ENCODE assay signal across 8 cellular contexts in the genomic region with DNA sequence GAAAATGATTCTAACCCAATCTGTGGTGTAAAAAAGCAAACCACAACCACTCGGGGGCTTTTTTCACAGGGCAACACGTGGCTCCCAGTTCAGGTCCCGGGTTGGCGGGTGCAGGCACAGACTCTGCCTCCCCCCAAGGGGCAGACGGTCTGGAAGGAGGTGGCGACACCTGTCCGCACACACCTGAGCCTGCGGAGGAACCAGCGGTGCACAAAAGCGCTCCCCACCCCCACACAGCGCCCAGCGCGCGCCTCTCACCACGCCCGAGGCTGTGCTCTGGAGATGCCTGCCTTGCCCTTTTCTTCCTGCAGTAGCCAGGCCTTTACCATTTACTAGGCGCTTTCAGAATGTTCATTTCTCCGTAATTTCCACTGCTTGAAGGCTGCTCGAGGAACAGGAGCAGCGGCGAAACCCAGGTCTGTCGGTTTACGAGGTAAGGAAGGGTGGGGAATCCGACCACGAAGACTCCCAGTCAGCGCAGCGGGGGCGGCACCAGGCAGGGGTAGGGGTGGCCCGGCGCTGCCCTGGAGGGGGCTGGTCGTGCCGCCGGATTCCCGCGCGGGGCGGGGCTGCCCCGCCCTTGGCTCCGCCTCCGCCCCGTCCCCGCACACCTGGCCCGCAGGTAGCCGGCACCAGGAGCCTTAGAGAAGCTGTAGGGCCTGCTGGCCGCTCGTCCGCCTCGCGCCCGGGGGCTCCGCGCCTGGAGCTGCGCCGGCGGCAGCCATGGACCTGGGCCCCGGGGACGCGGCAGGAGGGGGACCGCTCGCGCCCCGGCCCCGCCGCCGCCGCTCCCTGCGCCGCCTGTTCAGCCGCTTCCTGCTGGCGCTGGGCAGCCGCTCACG. TPM values are rescaled to one million over a fixed set of nuclear protein-coding genes. Genes with fewer than 3 reads are reported as not detected.
DNase-seq lines count a peak whose midpoint lies in the region; ATAC-seq lines count a peak whose summit lies in the region.

A gene with protein sequence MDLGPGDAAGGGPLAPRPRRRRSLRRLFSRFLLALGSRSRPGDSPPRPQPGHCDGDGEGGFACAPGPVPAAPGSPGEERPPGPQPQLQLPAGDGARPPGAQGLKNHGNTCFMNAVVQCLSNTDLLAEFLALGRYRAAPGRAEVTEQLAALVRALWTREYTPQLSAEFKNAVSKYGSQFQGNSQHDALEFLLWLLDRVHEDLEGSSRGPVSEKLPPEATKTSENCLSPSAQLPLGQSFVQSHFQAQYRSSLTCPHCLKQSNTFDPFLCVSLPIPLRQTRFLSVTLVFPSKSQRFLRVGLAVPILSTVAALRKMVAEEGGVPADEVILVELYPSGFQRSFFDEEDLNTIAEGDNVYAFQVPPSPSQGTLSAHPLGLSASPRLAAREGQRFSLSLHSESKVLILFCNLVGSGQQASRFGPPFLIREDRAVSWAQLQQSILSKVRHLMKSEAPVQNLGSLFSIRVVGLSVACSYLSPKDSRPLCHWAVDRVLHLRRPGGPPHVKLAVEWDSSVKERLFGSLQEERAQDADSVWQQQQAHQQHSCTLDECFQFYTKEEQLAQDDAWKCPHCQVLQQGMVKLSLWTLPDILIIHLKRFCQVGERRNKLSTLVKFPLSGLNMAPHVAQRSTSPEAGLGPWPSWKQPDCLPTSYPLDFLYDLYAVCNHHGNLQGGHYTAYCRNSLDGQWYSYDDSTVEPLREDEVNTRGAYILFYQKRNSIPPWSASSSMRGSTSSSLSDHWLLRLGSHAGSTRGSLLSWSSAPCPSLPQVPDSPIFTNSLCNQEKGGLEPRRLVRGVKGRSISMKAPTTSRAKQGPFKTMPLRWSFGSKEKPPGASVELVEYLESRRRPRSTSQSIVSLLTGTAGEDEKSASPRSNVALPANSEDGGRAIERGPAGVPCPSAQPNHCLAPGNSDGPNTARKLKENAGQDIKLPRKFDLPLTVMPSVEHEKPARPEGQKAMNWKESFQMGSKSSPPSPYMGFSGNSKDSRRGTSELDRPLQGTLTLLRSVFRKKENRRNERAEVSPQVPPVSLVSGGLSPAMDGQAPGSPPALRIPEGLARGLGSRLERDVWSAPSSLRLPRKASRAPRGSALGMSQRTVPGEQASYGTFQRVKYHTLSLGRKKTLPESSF (plus strand): TSS at position 608 of the 842 bp plus-strand sequence. CDS start 116 bp downstream, at position 724.

- H3K36me3 Mint-ChIP-seq in activated naive CD8-positive, alpha-beta T cell treated with anti-CD3 and anti-CD28 coated beads, Interleukin-2, amount 10 ng/mL, durations not matched to agents 7 days and 5 days = no peaks in the 10 kb centered on the region

- H3K27ac Mint-ChIP-seq in activated naive CD8-positive, alpha-beta T cell treated with anti-CD3 and anti-CD28 coated beads, Interleukin-2, amount 10 ng/mL, durations not matched to agents 7 days and 5 days = no peak within 1 kb of the TSS

- no peaks in the 10 kb centered on the region for H3K36me3 ChIP-seq in skeletal muscle tissue (ENCODE audit: control insufficient read depth in 3 of 3, insufficient read depth in 3 of 3, low read length in 3 of 3)

- H3K9me3 Mint-ChIP-seq in activated naive CD8-positive, alpha-beta T cell treated with anti-CD3 and anti-CD28 coated beads, Interleukin-2, amount 10 ng/mL, durations not matched to agents 7 days and 5 days = no peaks in the 10 kb centered on the region

- H3K27ac ChIP-seq in skeletal muscle tissue (ENCODE audit: low read depth, low read length) = no peak within 1 kb of the TSS

- peak within 1 kb of the TSS; percentile 52 for H3K4me3 ChIP-seq in iPS-11a (ENCODE audit: low read depth, low read length)
- peak within 1 kb of the TSS; percentile 51 to 54 (median 54) for H3K4me3 ChIP-seq in skeletal muscle tissue (ENCODE audit: low read length in 3 of 3)

- no peaks in the 10 kb centered on the region for H3K9me3 ChIP-seq in skeletal muscle tissue (ENCODE audit: control insufficient read depth in 3 of 3, low read length in 3 of 3)

- POLR2A ChIA-PET in activated naive CD8-positive, alpha-beta T cell treated with anti-CD3 and anti-CD28 coated beads, Interleukin-2, amount 10 ng/mL, durations not matched to agents 7 days and 5 days (lab: Charles Lee) = no interaction called here

- peak; percentile 70 for ATAC-seq in activated naive CD8-positive, alpha-beta T cell treated with anti-CD3 and anti-CD28 coated beads, Interleukin-2, amount 10 ng/mL, durations not matched to agents 7 days and 5 days (ENCODE audit: low read depth)
- no peak for ATAC-seq in HG03159 (IDR thresholded peaks at IDR 0.05; ENCODE audit: unreplicated experiment)

- H3K9ac ChIP-seq in skeletal muscle tissue (ENCODE audit: low read depth in 1 of 3, low read length in 3 of 3) = peak within 1 kb of the TSS in 1 of 3 donors; percentile 38

- H3K27me3 ChIP-seq in skeletal muscle tissue (ENCODE audit: control insufficient read depth in 3 of 3, insufficient read depth in 3 of 3, low read length in 3 of 3) = peaks cover 29 to 35% (median 34%) of the 10 kb centered on the region in 3 donors

- peaks cover 12 to 17% (median 15%) of the 10 kb centered on the region in 3 donors for H3K4me1 ChIP-seq in skeletal muscle tissue (ENCODE audit: control insufficient read depth in 3 of 3, insufficient read depth in 3 of 3, low read length in 3 of 3)

- peak; percentile 39 for DNase-seq in stimulated activated CD4-positive, alpha-beta T cell treated with anti-CD3 and anti-CD28 coated beads, Interleukin-15, amount 100 ng/mL, for 24 hours
- no peak for DNase-seq in stimulated activated CD4-positive, alpha-beta T cell treated with anti-CD3 and anti-CD28 coated beads, Interleukin-2, amount 100 ng/mL, for 48 hours
- DNase-seq in NCI-H510A treated with DMSO at 0.1 percent for 48 hours (lab: John Stamatoyannopoulos, UW) (peak; percentile 84), NCI-H128 (lab: John Stamatoyannopoulos, UW; ENCODE audit: unreplicated experiment) (no peak)
- peak; percentile 53 for DNase-seq in activated naive CD8-positive, alpha-beta T cell treated with anti-CD3 and anti-CD28 coated beads, Interleukin-2, amount 10 ng/mL, durations not matched to agents 7 days and 5 days

- H3K4me3 Mint-ChIP-seq in activated naive CD8-positive, alpha-beta T cell treated with anti-CD3 and anti-CD28 coated beads, Interleukin-2, amount 10 ng/mL, durations not matched to agents 7 days and 5 days = peak within 1 kb of the TSS; percentile 80

- H3K27me3 Mint-ChIP-seq in activated naive CD8-positive, alpha-beta T cell treated with anti-CD3 and anti-CD28 coated beads, Interleukin-2, amount 10 ng/mL, durations not matched to agents 7 days and 5 days = peaks cover 41% of the 10 kb centered on the region

- H3K4me1 Mint-ChIP-seq in activated naive CD8-positive, alpha-beta T cell treated with anti-CD3 and anti-CD28 coated beads, Interleukin-2, amount 10 ng/mL, durations not matched to agents 7 days and 5 days = peaks cover 18% of the 10 kb centered on the region

RNA-seq across cellular contexts. Expression of the gene that starts here (rescaled TPM):
- total RNA-seq in activated naive CD8-positive, alpha-beta T cell treated with anti-CD3 and anti-CD28 coated beads, Interleukin-2, amount 10 ng/mL, durations not matched to agents 7 days and 5 days = under 1 TPM in 1 of 2 experiments, not detected in 1; 0.48 TPM
- under 0.01 TPM for total RNA-seq in skeletal muscle tissue

Comparison
In these comparisons a context has a peak if more than half of its experiments do, and no peak if none do; other contexts are left out.
1. DNase-seq: peak in stimulated activated CD4-positive, alpha-beta T cell treated with anti-CD3 and anti-CD28 coated beads, Interleukin-15, amount 100 ng/mL, for 24 hours (single experiment) and NCI-H510A treated with DMSO at 0.1 percent for 48 hours (single experiment); none in stimulated activated CD4-positive, alpha-beta T cell treated with anti-CD3 and anti-CD28 coated beads, Interleukin-2, amount 100 ng/mL, for 48 hours (0 of 2) and NCI-H128 (single experiment).
2. Peak in DNase-seq and ATAC-seq in activated naive CD8-positive, alpha-beta T cell treated with anti-CD3 and anti-CD28 coated beads, Interleukin-2, amount 10 ng/mL, durations not matched to agents 7 days and 5 days; RNA of the gene not detected or under 1 TPM.